ENCODE assay signal across 1 cellular context in genomic region chrX:123175366-123176122, GRCh38.
TF ChIP-seq lines count a peak whose summit lies in the region.

No MANE protein-coding gene starts in this region.

TF ChIP-seq in WTC11, 78 proteins besides CTCF, POLR2A, EP300 and RAD21 (continued from another document):
- TF ChIP-seq, protein P1, sequence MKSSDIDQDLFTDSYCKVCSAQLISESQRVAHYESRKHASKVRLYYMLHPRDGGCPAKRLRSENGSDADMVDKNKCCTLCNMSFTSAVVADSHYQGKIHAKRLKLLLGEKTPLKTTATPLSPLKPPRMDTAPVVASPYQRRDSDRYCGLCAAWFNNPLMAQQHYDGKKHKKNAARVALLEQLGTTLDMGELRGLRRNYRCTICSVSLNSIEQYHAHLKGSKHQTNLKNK (CRISPR knock-in tag; IDR thresholded peaks at IDR 0.05), result no peak
- no peak for TF ChIP-seq ZNF232 (CRISPR knock-in tag; IDR thresholded peaks at IDR 0.05)
TF ChIP-seq in WTC11: peak in this region for 0.
